Comparison of ENCODE assay signal across 8 cellular contexts in genomic region chr3:42961633-42962032, GRCh38. TPM values are rescaled to one million over a fixed set of nuclear protein-coding genes. Genes with fewer than 3 reads are reported as not detected.
DNase-seq lines count a peak whose midpoint lies in the region; ATAC-seq and TF ChIP-seq lines count a peak whose summit lies in the region.

No MANE protein-coding gene starts in this region.

- H3K9me3 ChIP-seq in ascending aorta, result no peaks in the 10 kb centered on the region

- peak; percentile 55 for TF ChIP-seq CTCF in GM12873 (IDR thresholded peaks at IDR 0.05; ENCODE audit: insufficient read depth, low read depth, low read length, missing control alignments)
- peak; percentile 53 to 71 (median 56) for TF ChIP-seq CTCF in ascending aorta (IDR thresholded peaks at IDR 0.05)

- no peaks in the 10 kb centered on the region for H3K27me3 ChIP-seq in ascending aorta

- DNase-seq in AML-193 (lab: John Stamatoyannopoulos, UW) (peak; percentile 52 to 60), NCI-H226 (peak; percentile 9), ascending aorta (ENCODE audit: low spot score in 2 of 2) (peak in 1 of 2 donors; percentile 71), left ventricle myocardium superior (no peak), sciatic nerve (ENCODE audit: low spot score) (no peak)

- H3K4me1 ChIP-seq in ascending aorta, result no peaks in the 10 kb centered on the region

- no peaks in the 10 kb centered on the region for H3K36me3 ChIP-seq in ascending aorta

- no peak overlapping the region for H3K4me3 ChIP-seq in ascending aorta

- intact Hi-C loops in ascending aorta (cut with DNase I) (loop anchor here (1.0 to 5.0 kb wide), 3 partner anchors 146 to 1241 kb away; partner anchors contain the start of gene POMGNT2), left ventricle myocardium superior (cut with micrococcal nuclease) (loop anchor here (5.0 to 10.0 kb wide), 2 partner anchors 191 to 543 kb away; no protein-coding TSS in a partner anchor), sciatic nerve (cut with DNase I) (loop anchor here (5.0 kb wide), 1 partner anchor 126 kb away; no protein-coding TSS in a partner anchor)

- H3K27ac ChIP-seq in ascending aorta, result no peak overlapping the region

- TF ChIP-seq POLR2A in GM18505 (IDR thresholded peaks at IDR 0.05; ENCODE audit: borderline replicate concordance, extremely low read depth, insufficient read depth, insufficient read length), result no peak

- ATAC-seq in left ventricle myocardium superior (peak; percentile 68), sciatic nerve (peak; percentile 75), GM18858 (IDR thresholded peaks at IDR 0.05; ENCODE audit: unreplicated experiment) (no peak), GM18505 (IDR thresholded peaks at IDR 0.05; ENCODE audit: unreplicated experiment) (no peak)

RNA-seq across cellular contexts. Expression of gene GASK1A, which starts 17.5 kb away (rescaled TPM):
- total RNA-seq in ascending aorta, result 25.8 TPM
- total RNA-seq in left ventricle myocardium superior, result 0.59 TPM
- total RNA-seq in sciatic nerve, result 17.8 TPM

RNA-seq across cellular contexts. Expression of gene ZNF662, which starts 55.7 kb away (rescaled TPM):
- total RNA-seq in ascending aorta (7.7 TPM), left ventricle myocardium superior (3.1 TPM), sciatic nerve (19.0 TPM)

Comparison
In these comparisons a context has a peak if more than half of its experiments do, and no peak if none do; other contexts are left out.
1. DNase-seq: peak in AML-193 (2 of 2) and NCI-H226 (single experiment); none in left ventricle myocardium superior (single experiment) and sciatic nerve (single experiment).
2. ATAC-seq: peak in left ventricle myocardium superior (single experiment) and sciatic nerve (single experiment); none in GM18858 (single experiment) and GM18505 (single experiment).
3. RNA of gene GASK1A, which starts 17.5 kb away (total RNA-seq): 25.8 TPM in ascending aorta (single experiment) and 17.8 TPM in sciatic nerve (single experiment); 0.59 TPM in left ventricle myocardium superior (single experiment); every median in the first group is over 10 times any median in the second.